In genomic region chr9:13915131-13915530, GRCh38 we compare ENCODE assay signal across 27 cellular contexts.
A peak's percentile ranks its signal among the peaks of the same experiment; 100 is the strongest.
DNase-seq lines count a peak whose midpoint lies in the region; ATAC-seq and TF ChIP-seq lines count a peak whose summit lies in the region.
"Had no signal": no experiment of that assay in that cellular context is flagged by ENCODE, and none has a peak within 500 bp of the region (broad histone marks: within the 10 kb centered on the region; RNA-seq: fewer than 3 reads in every experiment).

No MANE protein-coding gene starts in this region.

- TF ChIP-seq CTCF in GM23338 (conservative IDR thresholded peaks at IDR 0.05; ENCODE audit: low read depth in 2 of 2): no peak
- TF ChIP-seq CTCF in cardiac muscle cell (IDR thresholded peaks at IDR 0.05; ENCODE audit: low read depth, low read length): no peak
- no peak for TF ChIP-seq CTCF in right atrium auricular region (IDR thresholded peaks at IDR 0.05)
- no peak for TF ChIP-seq CTCF in gastrocnemius medialis (IDR thresholded peaks at IDR 0.05 in 4 of 5, conservative IDR thresholded peaks at IDR 0.05 in 1 of 5)
- TF ChIP-seq CTCF in gastroesophageal sphincter (IDR thresholded peaks at IDR 0.05): no peak

- no peak overlapping the region for H3K27ac ChIP-seq in GM23338 (ENCODE audit: low read depth)
- peak overlapping the region; percentile 86 for H3K27ac ChIP-seq in cardiac muscle cell
- peak overlapping the region; percentile 18 to 84 for H3K27ac ChIP-seq in right atrium auricular region
- H3K27ac ChIP-seq in gastrocnemius medialis: peak overlapping the region in 1 of 4 donors; percentile 39
- H3K27ac ChIP-seq in gastroesophageal sphincter: no peak overlapping the region
- H3K27ac ChIP-seq: SJSA1 had no signal

- 0 out of 2 replicates have a peak overlapping the region, but pooled peaks have one; percentile 56 for H3K27ac Mint-ChIP-seq in GM23338
- H3K27ac Mint-ChIP-seq: CD14-positive monocyte; CD8-positive, alpha-beta memory T cell; HFFc6 had no signal

- no peak overlapping the region for H3K4me2 ChIP-seq in GM23338

- DNase-seq in GM23338 (ENCODE audit: low spot score) (no peak), cardiac muscle cell (ENCODE audit: low read depth in 1 of 2, low spot score in 1 of 2) (peak in 1 of 2 donors; percentile 61), right atrium auricular region (ENCODE audit: low spot score) (no peak), gastrocnemius medialis (no peak), NCI-H1417 (lab: John Stamatoyannopoulos, UW) (no peak), OCI-M1 (lab: John Stamatoyannopoulos, UW) (no peak)
- no peak for DNase-seq in activated CD4-positive, alpha-beta T cell treated with anti-CD3 and anti-CD28 coated beads, Interleukin-2, amount 50 U/mL, for 1 hour
- DNase-seq: 8988T; ACHN; BE2C; Calu3; CD8-positive, alpha-beta memory T cell; DMS79 treated with DMSO at 0.1 percent for 48 hours; H7; HFFc6; Kasumi-1; NCI-H1092 treated with DMSO at 0.1 percent for 48 hours; NCI-H1436 treated with DMSO at 0.1 percent for 48 hours; NCI-H187 treated with DMSO at 0.1 percent for 48 hours; NCI-H2107; NCI-H446; NCI-H524 treated with DMSO at 0.1 percent for 48 hours had no signal

- TF ChIP-seq EP300 in gastroesophageal sphincter (IDR thresholded peaks at IDR 0.05): no peak

- no peaks in the 10 kb centered on the region for H3K4me1 Mint-ChIP-seq in GM23338
- H3K4me1 Mint-ChIP-seq: CD14-positive monocyte; CD8-positive, alpha-beta memory T cell had no signal

- ATAC-seq in GM23338 (no peak), gastrocnemius medialis (peak; percentile 73 to 77), gastroesophageal sphincter (no peak)
- ATAC-seq: K562, PC-3 had no signal

- WGBS in gastroesophageal sphincter (ENCODE audit: low coverage in 1 of 2), 2 donors: 63 to 75% methylated on average over 1 of the region's 1 CpG

- H2AFZ ChIP-seq in GM23338: no peak overlapping the region

- H3K9me3 ChIP-seq in cardiac muscle cell (ENCODE audit: low read depth) (no peaks in the 10 kb centered on the region), right atrium auricular region (no peaks in the 10 kb centered on the region), gastrocnemius medialis (no peaks in the 10 kb centered on the region), gastroesophageal sphincter (no peaks in the 10 kb centered on the region)
- H3K9me3 ChIP-seq: BE2C, SJSA1 had no signal

- H3K79me2 ChIP-seq in GM23338 (replicated peaks; ENCODE audit: insufficient read depth): no peaks in the 10 kb centered on the region

- no peaks in the 10 kb centered on the region for H3K27me3 Mint-ChIP-seq in GM23338 (ENCODE audit: insufficient read depth, low read depth, poor library complexity)
- H3K27me3 Mint-ChIP-seq: CD8-positive, alpha-beta memory T cell had no signal

- H3F3A ChIP-seq in GM23338 (replicated peaks; ENCODE audit: low read depth): no peaks in the 10 kb centered on the region

- no peaks in the 10 kb centered on the region for H3K27me3 ChIP-seq in GM23338 (ENCODE audit: insufficient read depth)
- H3K27me3 ChIP-seq in cardiac muscle cell: no peaks in the 10 kb centered on the region
- no peaks in the 10 kb centered on the region for H3K27me3 ChIP-seq in right atrium auricular region
- no peaks in the 10 kb centered on the region for H3K27me3 ChIP-seq in gastrocnemius medialis
- H3K27me3 ChIP-seq in gastroesophageal sphincter: no peaks in the 10 kb centered on the region
- H3K27me3 ChIP-seq: BE2C, SJSA1 had no signal

- peaks cover 12% of the 10 kb centered on the region; the same call in 1 of the 2 replicates for H3K9me2 ChIP-seq in GM23338 (ENCODE audit: insufficient read depth)

- H3K4me1 ChIP-seq in GM23338 (ENCODE audit: insufficient read depth): no peaks in the 10 kb centered on the region
- H3K4me1 ChIP-seq in cardiac muscle cell (ENCODE audit: low read depth): peaks cover 11% of the 10 kb centered on the region
- H3K4me1 ChIP-seq in right atrium auricular region: peaks cover 0 to 12% of the 10 kb centered on the region in 2 donors
- peaks cover 14 to 15% of the 10 kb centered on the region in 2 donors for H3K4me1 ChIP-seq in gastrocnemius medialis
- H3K4me1 ChIP-seq in gastroesophageal sphincter: no peaks in the 10 kb centered on the region
- H3K4me1 ChIP-seq: BE2C, SJSA1 had no signal

- intact Hi-C loops in gastrocnemius medialis (cut with DNase I; ENCODE audit: low total_unique reads): no loop called here

- no peaks in the 10 kb centered on the region for H3K36me3 Mint-ChIP-seq in GM23338 (ENCODE audit: low read depth)
- H3K36me3 Mint-ChIP-seq: CD14-positive monocyte; CD8-positive, alpha-beta memory T cell had no signal

- no peak for TF ChIP-seq POLR2A in gastrocnemius medialis (IDR thresholded peaks at IDR 0.05)
- no peak for TF ChIP-seq POLR2A in gastroesophageal sphincter (IDR thresholded peaks at IDR 0.05)

- in situ Hi-C loops in gastrocnemius medialis (cut with MboI; ENCODE audit: low sequenced_read_pairs in 4 of 4): no loop called here

- no peak overlapping the region for H3K4me3 Mint-ChIP-seq in GM23338
- H3K4me3 Mint-ChIP-seq: CD14-positive monocyte; CD8-positive, alpha-beta memory T cell; HFFc6 had no signal

- no peaks in the 10 kb centered on the region for H4K20me1 ChIP-seq in GM23338 (replicated peaks; ENCODE audit: insufficient read depth)

- H3K4me3 ChIP-seq in GM23338: no peak overlapping the region
- no peak overlapping the region for H3K4me3 ChIP-seq in cardiac muscle cell
- H3K4me3 ChIP-seq in right atrium auricular region: no peak overlapping the region
- H3K4me3 ChIP-seq in gastrocnemius medialis: no peak overlapping the region
- H3K4me3 ChIP-seq in gastroesophageal sphincter: no peak overlapping the region
- H3K4me3 ChIP-seq: K562, SJSA1 had no signal

- H3K9me3 Mint-ChIP-seq in GM23338: no peaks in the 10 kb centered on the region
- H3K9me3 Mint-ChIP-seq: HFFc6 had no signal

- H3K36me3 ChIP-seq in GM23338 (ENCODE audit: insufficient read depth): no peaks in the 10 kb centered on the region
- no peaks in the 10 kb centered on the region for H3K36me3 ChIP-seq in cardiac muscle cell
- no peaks in the 10 kb centered on the region for H3K36me3 ChIP-seq in right atrium auricular region
- no peaks in the 10 kb centered on the region for H3K36me3 ChIP-seq in gastrocnemius medialis
- no peaks in the 10 kb centered on the region for H3K36me3 ChIP-seq in gastroesophageal sphincter
- H3K36me3 ChIP-seq: BE2C, SJSA1 had no signal

TF ChIP-seq in GM23338, 12 proteins besides CTCF, POLR2A, EP300 and RAD21:
- TF ChIP-seq ZNF114 (CRISPR knock-in tag; IDR thresholded peaks at IDR 0.05) (no peak), EZH2phosphoT487 (IDR thresholded peaks at IDR 0.05; ENCODE audit: unreplicated experiment) (no peak), ZNF331 (CRISPR knock-in tag; IDR thresholded peaks at IDR 0.05; ENCODE audit: low read depth) (no peak), EZH2 (IDR thresholded peaks at IDR 0.05; ENCODE audit: low read depth, unreplicated experiment) (no peak)
- TF ChIP-seq, protein P1, sequence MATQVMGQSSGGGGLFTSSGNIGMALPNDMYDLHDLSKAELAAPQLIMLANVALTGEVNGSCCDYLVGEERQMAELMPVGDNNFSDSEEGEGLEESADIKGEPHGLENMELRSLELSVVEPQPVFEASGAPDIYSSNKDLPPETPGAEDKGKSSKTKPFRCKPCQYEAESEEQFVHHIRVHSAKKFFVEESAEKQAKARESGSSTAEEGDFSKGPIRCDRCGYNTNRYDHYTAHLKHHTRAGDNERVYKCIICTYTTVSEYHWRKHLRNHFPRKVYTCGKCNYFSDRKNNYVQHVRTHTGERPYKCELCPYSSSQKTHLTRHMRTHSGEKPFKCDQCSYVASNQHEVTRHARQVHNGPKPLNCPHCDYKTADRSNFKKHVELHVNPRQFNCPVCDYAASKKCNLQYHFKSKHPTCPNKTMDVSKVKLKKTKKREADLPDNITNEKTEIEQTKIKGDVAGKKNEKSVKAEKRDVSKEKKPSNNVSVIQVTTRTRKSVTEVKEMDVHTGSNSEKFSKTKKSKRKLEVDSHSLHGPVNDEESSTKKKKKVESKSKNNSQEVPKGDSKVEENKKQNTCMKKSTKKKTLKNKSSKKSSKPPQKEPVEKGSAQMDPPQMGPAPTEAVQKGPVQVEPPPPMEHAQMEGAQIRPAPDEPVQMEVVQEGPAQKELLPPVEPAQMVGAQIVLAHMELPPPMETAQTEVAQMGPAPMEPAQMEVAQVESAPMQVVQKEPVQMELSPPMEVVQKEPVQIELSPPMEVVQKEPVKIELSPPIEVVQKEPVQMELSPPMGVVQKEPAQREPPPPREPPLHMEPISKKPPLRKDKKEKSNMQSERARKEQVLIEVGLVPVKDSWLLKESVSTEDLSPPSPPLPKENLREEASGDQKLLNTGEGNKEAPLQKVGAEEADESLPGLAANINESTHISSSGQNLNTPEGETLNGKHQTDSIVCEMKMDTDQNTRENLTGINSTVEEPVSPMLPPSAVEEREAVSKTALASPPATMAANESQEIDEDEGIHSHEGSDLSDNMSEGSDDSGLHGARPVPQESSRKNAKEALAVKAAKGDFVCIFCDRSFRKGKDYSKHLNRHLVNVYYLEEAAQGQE (IDR thresholded peaks at IDR 0.05; ENCODE audit: unreplicated experiment): no peak

Comparison
In these comparisons a context has a peak if more than half of its experiments do, and no peak if none do; other contexts are left out.
1. ATAC-seq: peak in gastrocnemius medialis (2 of 2); none in GM23338 (single experiment) and gastroesophageal sphincter (single experiment).
2. H3K27ac ChIP-seq: peak in cardiac muscle cell (single experiment) and right atrium auricular region (2 of 2); none in GM23338 (single experiment) and gastroesophageal sphincter (0 of 4).